In genomic region chr5:91150189-91150588, GRCh38 we compare ENCODE assay signal across 20 cellular contexts.
DNase-seq lines count a peak whose midpoint lies in the region; ATAC-seq, FAIRE-seq and TF ChIP-seq lines count a peak whose summit lies in the region.
"Had no signal": no experiment of that assay in that cellular context is flagged by ENCODE, and none has a peak within 500 bp of the region (broad histone marks: within the 10 kb centered on the region; RNA-seq: fewer than 3 reads in every experiment).

No MANE protein-coding gene starts in this region.

- no peaks in the 10 kb centered on the region for H3K9me2 ChIP-seq in hepatocyte (replicated peaks; ENCODE audit: insufficient read depth)

- no peak overlapping the region for H2BK20ac ChIP-seq in H1 (ENCODE audit: low read length)

- DNase-seq in D721Med (ENCODE audit: insufficient read length, low spot score) (no peak), M059J (ENCODE audit: low read depth) (peak; percentile 30), H1 (ENCODE audit: low read depth in 1 of 2, low spot score in 2 of 2) (no peak), mucosa of descending colon (no peak), AG20443 (ENCODE audit: low spot score) (no peak), hepatocyte (ENCODE audit: low spot score) (no peak), GOT3 (lab: John Stamatoyannopoulos, UW) (no peak)
- DNase-seq: activated CD4-positive, alpha-beta T cell treated with anti-CD3 and anti-CD28 coated beads, Interleukin-2, amount 50 U/mL, for 4 hours; body of pancreas; DMS79; foreskin fibroblast; MG63; midbrain; NCI-H2081 treated with DMSO at 0.1 percent for 48 hours; NCI-H82; ovary; spleen; T1000 had no signal

- H3K4me3 ChIP-seq in H1 (ENCODE audit: extremely low read depth in 1 of 4, insufficient read depth in 2 of 4, low read depth in 3 of 4, low read length in 4 of 4) (no peak overlapping the region), mucosa of descending colon (no peak overlapping the region), hepatocyte (no peak overlapping the region)
- H3K4me3 ChIP-seq: BLaER1, body of pancreas, MG63, ovary, spleen had no signal

- H3K9me3 ChIP-seq in H1 (ENCODE audit: insufficient read depth in 2 of 2, low read depth in 1 of 2, low read length in 1 of 2), result peaks cover 2 to 6% of the 10 kb centered on the region in 2 experiments; a peak in 1 of 4 replicates
- no peaks in the 10 kb centered on the region for H3K9me3 ChIP-seq in mucosa of descending colon
- no peaks in the 10 kb centered on the region for H3K9me3 ChIP-seq in hepatocyte (ENCODE audit: low read depth)
- H3K9me3 ChIP-seq: body of pancreas, MG63, ovary had no signal

- ATAC-seq in mucosa of descending colon, result peak; percentile 91
- no peak for ATAC-seq in GM19351 (IDR thresholded peaks at IDR 0.05; ENCODE audit: unreplicated experiment)
- ATAC-seq: body of pancreas had no signal

- H3K23ac ChIP-seq in H1 (ENCODE audit: insufficient read length), result no peak overlapping the region

- no peak overlapping the region for H3K14ac ChIP-seq in H1 (ENCODE audit: insufficient read length)

- FAIRE-seq in D721Med (lab: Jason Lieb, UNC) (peak; percentile 46), H1 (lab: Jason Lieb, UNC) (peak; percentile 100)

- no peak overlapping the region for H2BK5ac ChIP-seq in H1 (ENCODE audit: low read depth, low read length)

- intact Hi-C loops in mucosa of descending colon (cut with DNase I, micrococcal nuclease), result no loop called here

- TF ChIP-seq CTCF in D721Med (IDR thresholded peaks at IDR 0.05; ENCODE audit: insufficient read depth, missing control alignments), result no peak
- no peak for TF ChIP-seq CTCF in H1 (IDR thresholded peaks at IDR 0.05; ENCODE audit: control extremely low read depth in 1 of 3, insufficient read depth in 1 of 3, low read depth in 1 of 3, low read length in 3 of 3)
- no peak for TF ChIP-seq CTCF in mucosa of descending colon (IDR thresholded peaks at IDR 0.05)
- TF ChIP-seq CTCF in hepatocyte (IDR thresholded peaks at IDR 0.05; ENCODE audit: poor library complexity), result no peak

- H4K91ac ChIP-seq in H1 (replicated peaks; ENCODE audit: insufficient read length, low read length), result no peak overlapping the region

- H3K4me1 ChIP-seq in H1 (replicated peaks in 1 of 4; ENCODE audit: control insufficient read depth in 3 of 4, insufficient read depth in 4 of 4, low read length in 3 of 4) (0 out of 7 replicates have a peak, but pooled peaks cover 0 to 2% (median 0%) of the 10 kb centered on the region in 4 experiments), mucosa of descending colon (ENCODE audit: low read depth) (peaks cover 10% of the 10 kb centered on the region), hepatocyte (ENCODE audit: insufficient read depth) (no peaks in the 10 kb centered on the region)
- H3K4me1 ChIP-seq: BLaER1 had no signal

- no peak overlapping the region for H3K4me2 ChIP-seq in H1 (ENCODE audit: insufficient read depth in 1 of 2, low read depth in 2 of 2, low read length in 2 of 2)
- H3K4me2 ChIP-seq in hepatocyte, result no peak overlapping the region
- H3K4me2 ChIP-seq: BLaER1 had no signal

- H3K27me3 ChIP-seq in H1 (replicated peaks in 1 of 4; ENCODE audit: control insufficient read depth in 3 of 4, extremely low read depth in 1 of 4, insufficient read depth in 3 of 4, low read length in 3 of 4) (no peaks in the 10 kb centered on the region), hepatocyte (no peaks in the 10 kb centered on the region)
- H3K27me3 ChIP-seq: BLaER1, body of pancreas, MG63, ovary, spleen had no signal

- H3K27ac ChIP-seq in H1 (ENCODE audit: low read depth, low read length) (no peak overlapping the region), hepatocyte (no peak overlapping the region)
- H3K27ac ChIP-seq: BLaER1, body of pancreas, ovary had no signal

- no peak for TF ChIP-seq POLR2A in H1 (IDR thresholded peaks at IDR 0.05; ENCODE audit: control extremely low read depth in 1 of 2, low read depth in 2 of 2, low read length in 2 of 2)

- POLR2A ChIA-PET in H1 (lab: Charles Lee; ENCODE audit: partially characterized antibody), result no interaction called here

- H2BK12ac ChIP-seq in H1 (ENCODE audit: low read depth, low read length), result no peak overlapping the region

- H3K36me3 ChIP-seq in H1 (ENCODE audit: control insufficient read depth in 2 of 4, insufficient read depth in 4 of 4, low read length in 3 of 4) (peaks cover 0 to 19% (median 2%) of the 10 kb centered on the region in 4 experiments; a peak in 5 of 8 replicates), mucosa of descending colon (ENCODE audit: low read depth) (no peaks in the 10 kb centered on the region), hepatocyte (replicated peaks; ENCODE audit: insufficient read depth, low read depth) (no peaks in the 10 kb centered on the region)
- H3K36me3 ChIP-seq: MG63, ovary, spleen had no signal

- H4K8ac ChIP-seq in H1 (ENCODE audit: extremely low read depth, insufficient read depth, low read length), result no peak overlapping the region

- H2BK120ac ChIP-seq in H1 (replicated peaks; ENCODE audit: low read depth, low read length), result no peak overlapping the region

- H2AK5ac ChIP-seq in H1 (ENCODE audit: low read depth, low read length), result no peak overlapping the region

- TF ChIP-seq EP300 in H1 (IDR thresholded peaks at IDR 0.05; ENCODE audit: borderline replicate concordance in 1 of 2, low read depth in 2 of 2, low read length in 2 of 2), result no peak

- H3K4ac ChIP-seq in H1 (replicated peaks; ENCODE audit: insufficient read length, low read depth, low read length), result no peak overlapping the region

- H2BK15ac ChIP-seq in H1 (ENCODE audit: low read length), result no peak overlapping the region

- 81% methylated on average over 2 of the region's 2 CpGs; no CpG with 5 or more reads in 1 of the 2 experiments for WGBS in H1 (ENCODE audit: extremely low coverage in 1 of 2, insufficient coverage in 1 of 2, insufficient read length in 1 of 2, insufficient replicate concordance in 2 of 2, low coverage in 1 of 2, low lambda C conversion rate in 2 of 2, missing lambda C conversion rate in 1 of 2), 2 experiments
- WGBS in hepatocyte (ENCODE audit: low lambda C conversion rate, missing lambda C conversion rate), result 88% methylated on average over 2 of the region's 2 CpGs

- no peak overlapping the region for H3K9ac ChIP-seq in H1 (replicated peaks in 1 of 4; ENCODE audit: extremely low read depth in 1 of 4, low read depth in 3 of 4, low read length in 3 of 4)
- H3K9ac ChIP-seq: BLaER1 had no signal

- H4K5ac ChIP-seq in H1 (ENCODE audit: insufficient read length, low read depth, low read length), result no peak overlapping the region

- CTCF ChIA-PET in H1 (lab: Charles Lee; ENCODE audit: partially characterized antibody), result interaction anchor here (0.7 to 1.5 kb wide), 4 partner anchors 43 to 218 kb away, joined by 3 to 5 read pairs (median 3); no protein-coding TSS in a partner anchor

- H3K79me1 ChIP-seq in H1 (ENCODE audit: low read depth, low read length), result no peaks in the 10 kb centered on the region

- H3K79me2 ChIP-seq in H1 (ENCODE audit: control insufficient read depth in 1 of 2, insufficient read depth in 2 of 2, low read length in 2 of 2) (no peaks in the 10 kb centered on the region), hepatocyte (no peaks in the 10 kb centered on the region)

- H4K20me1 ChIP-seq in H1 (replicated peaks in 1 of 2; ENCODE audit: control insufficient read depth in 1 of 2, insufficient read depth in 2 of 2, low read length in 2 of 2) (no peaks in the 10 kb centered on the region), hepatocyte (ENCODE audit: insufficient read depth, poor library complexity, severe bottlenecking) (no peaks in the 10 kb centered on the region)
- H4K20me1 ChIP-seq: BLaER1 had no signal

- no peak for TF ChIP-seq RAD21 in H1 (IDR thresholded peaks at IDR 0.05 in 1 of 2, conservative IDR thresholded peaks at IDR 0.05 in 1 of 2; ENCODE audit: low read depth in 2 of 2, low read length in 2 of 2)

- H2AFZ ChIP-seq in H1 (ENCODE audit: low read length), result no peak overlapping the region
- H2AFZ ChIP-seq in hepatocyte, result no peak overlapping the region

- H3K23me2 ChIP-seq in H1 (ENCODE audit: low read depth, low read length), result no peaks in the 10 kb centered on the region

- H3K56ac ChIP-seq in H1 (replicated peaks; ENCODE audit: insufficient read length, low read depth, low read length), result no peak overlapping the region

- H3K18ac ChIP-seq in H1 (ENCODE audit: extremely low read depth, low read length), result no peak overlapping the region

TF ChIP-seq in H1, 55 proteins besides CTCF, POLR2A, EP300 and RAD21:
- TF ChIP-seq KDM1A (IDR thresholded peaks at IDR 0.05; ENCODE audit: borderline replicate concordance, low read length) (no peak), TAF7 (optimal IDR thresholded peaks at IDR 0.05; ENCODE audit: borderline replicate concordance, low read depth, low read length) (no peak), TBP (IDR thresholded peaks at IDR 0.05; ENCODE audit: low read depth, low read length) (no peak), GTF2F1 (IDR thresholded peaks at IDR 0.05; ENCODE audit: borderline replicate concordance, low read depth, low read length) (no peak), RXRA (IDR thresholded peaks at IDR 0.05; ENCODE audit: insufficient read depth, low read depth, low read length) (no peak), CEBPB (IDR thresholded peaks at IDR 0.05; ENCODE audit: low read depth, low read length) (no peak), CHD2 (IDR thresholded peaks at IDR 0.05; ENCODE audit: low read length) (no peak)
TF ChIP-seq in H1: peak in this region for 0.
